ENCODE assay signal across 8 cellular contexts in the genomic region with DNA sequence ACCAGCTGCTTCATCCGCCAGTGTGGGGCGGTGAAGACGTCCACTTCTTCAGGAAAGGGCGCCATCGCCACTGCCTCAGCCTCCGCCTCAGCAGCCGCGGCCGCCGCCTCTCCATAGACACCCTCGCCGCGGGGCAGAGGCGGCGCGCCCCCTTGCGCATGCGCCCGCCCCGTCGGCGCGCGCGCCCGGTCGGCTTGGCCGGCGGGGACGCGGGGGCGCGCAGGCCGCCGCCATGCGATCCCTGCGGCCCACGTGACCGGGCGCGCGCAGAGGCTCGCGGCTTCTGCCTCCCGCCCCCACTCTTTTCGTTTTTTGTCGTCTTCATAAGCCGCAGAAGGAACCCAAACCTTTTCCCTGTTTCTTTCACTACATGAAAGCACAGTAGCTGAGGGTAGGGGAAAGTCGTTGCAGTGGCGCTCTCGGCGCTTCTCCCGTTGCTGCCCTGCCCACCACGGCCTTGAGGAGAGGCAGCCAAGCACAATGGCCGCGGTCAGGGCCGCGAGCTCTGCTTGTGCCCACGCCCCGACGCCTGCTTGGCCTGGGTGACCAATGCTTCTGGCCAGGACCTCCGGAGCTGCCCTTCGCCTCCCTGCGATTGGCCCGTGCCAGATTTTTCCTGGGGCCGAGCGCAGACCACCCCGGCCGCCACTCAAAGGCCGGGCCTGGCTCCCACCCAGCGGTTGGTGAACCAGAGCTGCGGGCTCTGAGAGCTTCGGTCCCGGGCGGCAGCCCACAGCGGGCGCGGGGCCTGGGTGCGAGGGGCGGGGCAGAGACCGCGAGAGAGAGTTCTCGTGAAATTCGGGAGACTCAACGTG. TPM values are rescaled to one million over a fixed set of nuclear protein-coding genes. Genes with fewer than 3 reads are reported as not detected.
A peak's percentile ranks its signal among the peaks of the same experiment; 100 is the strongest.
DNase-seq lines count a peak whose midpoint lies in the region; ATAC-seq and TF ChIP-seq lines count a peak whose summit lies in the region.

A gene with protein sequence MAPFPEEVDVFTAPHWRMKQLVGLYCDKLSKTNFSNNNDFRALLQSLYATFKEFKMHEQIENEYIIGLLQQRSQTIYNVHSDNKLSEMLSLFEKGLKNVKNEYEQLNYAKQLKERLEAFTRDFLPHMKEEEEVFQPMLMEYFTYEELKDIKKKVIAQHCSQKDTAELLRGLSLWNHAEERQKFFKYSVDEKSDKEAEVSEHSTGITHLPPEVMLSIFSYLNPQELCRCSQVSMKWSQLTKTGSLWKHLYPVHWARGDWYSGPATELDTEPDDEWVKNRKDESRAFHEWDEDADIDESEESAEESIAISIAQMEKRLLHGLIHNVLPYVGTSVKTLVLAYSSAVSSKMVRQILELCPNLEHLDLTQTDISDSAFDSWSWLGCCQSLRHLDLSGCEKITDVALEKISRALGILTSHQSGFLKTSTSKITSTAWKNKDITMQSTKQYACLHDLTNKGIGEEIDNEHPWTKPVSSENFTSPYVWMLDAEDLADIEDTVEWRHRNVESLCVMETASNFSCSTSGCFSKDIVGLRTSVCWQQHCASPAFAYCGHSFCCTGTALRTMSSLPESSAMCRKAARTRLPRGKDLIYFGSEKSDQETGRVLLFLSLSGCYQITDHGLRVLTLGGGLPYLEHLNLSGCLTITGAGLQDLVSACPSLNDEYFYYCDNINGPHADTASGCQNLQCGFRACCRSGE (minus strand): TSS at position 135 of the 815 bp plus-strand sequence. CDS start 70 bp downstream, at position 65.

- H3K9me3 ChIP-seq in SJCRH30 (replicated peaks) (no peaks in the 10 kb centered on the region), neutrophil (no peaks in the 10 kb centered on the region)

- peaks cover 3% of the 10 kb centered on the region; the same call in 2 of the 3 replicates for H3K36me3 Mint-ChIP-seq in GM23338 (ENCODE audit: low read depth)

- H3F3A ChIP-seq in GM23338 (replicated peaks; ENCODE audit: low read depth), result no peaks in the 10 kb centered on the region

- H3K9me3 Mint-ChIP-seq in GM23338, result no peaks in the 10 kb centered on the region

- peak; percentile 65 for ATAC-seq in GM23338

- TF ChIP-seq CTCF in GM23338 (conservative IDR thresholded peaks at IDR 0.05; ENCODE audit: low read depth in 2 of 2), result no peak
- TF ChIP-seq CTCF in neutrophil (IDR thresholded peaks at IDR 0.05), result peak; percentile 15

- peaks cover 39% of the 10 kb centered on the region for H3K79me2 ChIP-seq in GM23338 (replicated peaks; ENCODE audit: insufficient read depth)

- peak within 1 kb of the TSS; percentile 86 for H3K4me2 ChIP-seq in GM23338

- H2AFZ ChIP-seq in GM23338, result peak within 1 kb of the TSS; percentile 1; the same call in 1 of the 2 replicates

- H3K27ac Mint-ChIP-seq in GM23338, result peak within 1 kb of the TSS; percentile 100

- H3K27ac ChIP-seq in GM23338 (ENCODE audit: low read depth), result peak within 1 kb of the TSS; percentile 98
- peak within 1 kb of the TSS; percentile 99 for H3K27ac ChIP-seq in SJCRH30
- H3K27ac ChIP-seq in neutrophil, result peak within 1 kb of the TSS; percentile 99
- peak within 1 kb of the TSS; percentile 100 for H3K27ac ChIP-seq in substantia nigra (ENCODE audit: low read depth, low read length, poor library complexity, severe bottlenecking)

- DNase-seq in ELF-1 (ENCODE audit: low read depth, low spot score), result peak; percentile 90
- peak; percentile 90 for DNase-seq in GM23338 (ENCODE audit: low spot score)
- DNase-seq in Kasumi-1 (lab: John Stamatoyannopoulos, UW), result peak; percentile 73 to 79
- DNase-seq in SJCRH30, result peak; percentile 79 to 90
- peak; percentile 67 for DNase-seq in activated gamma-delta T cell treated with anti-CD3 and anti-CD28 coated beads, Interleukin-2, amount 50 U/mL, for 16 hours (ENCODE audit: low read depth)
- DNase-seq in foreskin melanocyte, result peak; percentile 80
- DNase-seq in substantia nigra (lab: John Stamatoyannopoulos, UW), result peak in 48 of 49 donors; percentile 13 to 90 (median 75)

- no peaks in the 10 kb centered on the region for H3K9me2 ChIP-seq in GM23338 (ENCODE audit: insufficient read depth)

- peaks cover 34% of the 10 kb centered on the region for H3K4me1 Mint-ChIP-seq in GM23338

- peaks cover 7% of the 10 kb centered on the region; the same call in 1 of the 2 replicates for H3K36me3 ChIP-seq in GM23338 (ENCODE audit: insufficient read depth)
- no peaks in the 10 kb centered on the region for H3K36me3 ChIP-seq in SJCRH30
- H3K36me3 ChIP-seq in neutrophil, result peaks cover 33% of the 10 kb centered on the region

- H3K27me3 ChIP-seq in GM23338 (ENCODE audit: insufficient read depth) (no peaks in the 10 kb centered on the region), SJCRH30 (no peaks in the 10 kb centered on the region), neutrophil (no peaks in the 10 kb centered on the region)

- H3K4me1 ChIP-seq in GM23338 (ENCODE audit: insufficient read depth), result peaks cover 18% of the 10 kb centered on the region; the same call in 1 of the 2 replicates
- H3K4me1 ChIP-seq in SJCRH30, result peaks cover 20% of the 10 kb centered on the region
- H3K4me1 ChIP-seq in neutrophil (ENCODE audit: control insufficient read depth in 1 of 2, insufficient read depth in 1 of 2, low read depth in 1 of 2, low read length in 1 of 2), result peaks cover 59 to 87% of the 10 kb centered on the region in 2 experiments

- H3K4me3 Mint-ChIP-seq in GM23338, result peak within 1 kb of the TSS; percentile 96

- H3K4me3 ChIP-seq in GM23338, result peak within 1 kb of the TSS; percentile 66
- H3K4me3 ChIP-seq in SJCRH30, result peak within 1 kb of the TSS; percentile 98
- peak within 1 kb of the TSS; percentile 82 to 92 for H3K4me3 ChIP-seq in neutrophil (ENCODE audit: low read depth in 1 of 2, low read length in 1 of 2)

- H4K20me1 ChIP-seq in GM23338 (replicated peaks; ENCODE audit: insufficient read depth), result no peaks in the 10 kb centered on the region

- H3K27me3 Mint-ChIP-seq in GM23338 (ENCODE audit: insufficient read depth, low read depth, poor library complexity), result peaks cover 18% of the 10 kb centered on the region

TF ChIP-seq in GM23338, 12 proteins besides CTCF, POLR2A, EP300 and RAD21:
- peak; percentile 73 for TF ChIP-seq POLR2AphosphoS5 (IDR thresholded peaks at IDR 0.05; ENCODE audit: low read depth)
- TF ChIP-seq EZH2phosphoT487 (IDR thresholded peaks at IDR 0.05; ENCODE audit: unreplicated experiment), result no peak

RNA-seq across cellular contexts. Expression of the gene that starts here (rescaled TPM):
- 74.7 and 81.9 TPM in 2 replicates for total RNA-seq in GM23338 (2014; rRNA removed; shearing (Covaris generic))
- polyA plus RNA-seq in GM23338 (2016; fragmentation: Nextera tagmentation; extraction: Ambion mirVana), result 55.7 and 58.7 TPM in 2 replicates
- total RNA-seq in SJCRH30 (2014; rRNA removed; shearing (Covaris generic)), result 59.1 and 69.7 TPM in 2 replicates

Comparison
In these comparisons a context has a peak if more than half of its experiments do, and no peak if none do; other contexts are left out.
1. Peak in every context shown above with its lines: DNase-seq, ATAC-seq, H3K4me3 ChIP-seq and H3K27ac ChIP-seq.